8 cellular contexts compared by ENCODE assay signal in the genomic region with DNA sequence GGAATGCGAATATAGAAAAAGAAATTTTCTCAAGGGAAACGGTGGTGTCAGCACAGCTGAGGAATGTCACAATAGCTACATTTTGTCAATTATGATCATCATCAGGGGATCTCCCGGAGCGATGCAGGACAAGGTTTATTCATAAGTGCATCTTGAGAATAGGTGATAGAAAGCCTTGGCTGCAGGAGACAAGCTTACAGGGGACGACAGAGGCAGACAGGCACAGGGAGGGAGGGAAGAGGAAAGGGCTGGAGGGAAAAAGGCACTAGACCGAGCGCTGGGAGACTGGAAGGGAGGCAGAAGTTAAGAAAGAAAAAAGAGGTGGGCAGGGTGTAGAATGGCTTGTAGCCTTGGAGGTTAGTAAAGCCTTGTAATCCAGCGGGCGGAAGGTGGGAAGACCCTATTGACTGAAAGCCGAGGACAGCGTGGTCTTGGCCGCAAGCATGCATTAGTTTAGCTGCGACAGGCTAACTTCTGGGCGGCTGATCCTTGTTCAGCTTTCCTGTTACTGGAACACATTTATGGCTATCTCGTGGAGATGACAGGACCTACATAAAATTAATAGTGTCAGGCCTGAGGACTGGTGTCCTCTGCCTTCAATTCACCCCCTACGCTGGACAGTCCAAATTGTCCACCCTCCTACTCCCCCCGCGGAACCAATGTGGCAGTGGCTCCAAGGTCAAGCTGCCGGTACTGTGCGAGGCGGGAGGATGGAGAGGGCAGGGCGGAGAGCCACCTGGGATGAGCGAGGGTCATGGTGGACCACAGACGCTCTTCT. TPM values are rescaled to one million over a fixed set of nuclear protein-coding genes. Genes with fewer than 3 reads are reported as not detected.
DNase-seq lines count a peak whose midpoint lies in the region; ATAC-seq and TF ChIP-seq lines count a peak whose summit lies in the region.

No MANE protein-coding gene starts in this region.

- H3K4me3 Mint-ChIP-seq in Caco-2 (ENCODE audit: unreplicated experiment), result peak overlapping the region; percentile 98

- TF ChIP-seq CTCF in Caco-2 (IDR thresholded peaks at IDR 0.05; ENCODE audit: insufficient read depth in 1 of 2, low read depth in 1 of 2, low read length in 1 of 2, severe bottlenecking in 1 of 2, unreplicated experiment in 1 of 2) (no peak), RWPE2 (IDR thresholded peaks at IDR 0.05; ENCODE audit: poor library complexity, severe bottlenecking) (no peak), epithelial cell of esophagus (IDR thresholded peaks at IDR 0.05; ENCODE audit: insufficient read depth, low read depth, low read length, missing control alignments) (no peak), vagina (IDR thresholded peaks at IDR 0.05) (no peak)

- peaks cover 12% of the 10 kb centered on the region for H3K4me1 Mint-ChIP-seq in Caco-2 (ENCODE audit: low read depth, unreplicated experiment)

- peak in 1 of 2 experiments; percentile 23 for DNase-seq in Caco-2
- DNase-seq in RWPE2 (ENCODE audit: low spot score), result no peak
- peak; percentile 15 for DNase-seq in epithelial cell of esophagus (ENCODE audit: low read depth)
- no peak for DNase-seq in vagina (ENCODE audit: extremely low spot score in 2 of 2)
- no peak for DNase-seq in RPMI8226
- no peak for DNase-seq in DMS153 (lab: John Stamatoyannopoulos, UW)

- intact Hi-C loops in Caco-2 (cut with micrococcal nuclease; ENCODE audit: unreplicated experiment), result loop anchor here (2.0 to 10.0 kb wide), 7 partner anchors 41 to 1335 kb away; a partner anchor contains a TSS
- intact Hi-C loops in vagina (cut with DNase I), result no loop called here

- H3K27ac ChIP-seq in RWPE2 (ENCODE audit: poor library complexity, severe bottlenecking) (peak overlapping the region; percentile 63), muscle layer of duodenum (ENCODE audit: low read length) (peak overlapping the region; percentile 86), vagina (peak overlapping the region; percentile 95)

- no peak for TF ChIP-seq POLR2A in vagina (IDR thresholded peaks at IDR 0.05)

- H3K9me3 ChIP-seq in Caco-2 (no peaks in the 10 kb centered on the region), RWPE2 (ENCODE audit: severe bottlenecking) (no peaks in the 10 kb centered on the region), muscle layer of duodenum (ENCODE audit: control insufficient read depth in 1 of 2, low read length in 2 of 2) (no peaks in the 10 kb centered on the region), vagina (no peaks in the 10 kb centered on the region)

- POLR2A ChIA-PET in Caco-2 (lab: Charles Lee), result no interaction called here

- no peaks in the 10 kb centered on the region for H3K9me3 Mint-ChIP-seq in Caco-2 (ENCODE audit: unreplicated experiment)

- peaks cover 11% of the 10 kb centered on the region for H3K4me1 ChIP-seq in Caco-2
- H3K4me1 ChIP-seq in RWPE2 (ENCODE audit: insufficient read depth, poor library complexity, severe bottlenecking), result peaks cover 6% of the 10 kb centered on the region
- H3K4me1 ChIP-seq in muscle layer of duodenum (ENCODE audit: control insufficient read depth in 1 of 2, insufficient read depth in 2 of 2, low read length in 2 of 2), result peaks cover 0 to 17% of the 10 kb centered on the region in 2 donors
- peaks cover 30% of the 10 kb centered on the region for H3K4me1 ChIP-seq in vagina

- CTCF ChIA-PET in Caco-2 (lab: Charles Lee), result interaction anchor here (0.6 kb wide), 1 partner anchor 11 kb away, joined by 3 read pairs; no protein-coding TSS in a partner anchor

- H3K36me3 ChIP-seq in Caco-2 (ENCODE audit: control insufficient read depth, insufficient read depth, low read length), result no peaks in the 10 kb centered on the region; the same call in none of the 2 replicates
- H3K36me3 ChIP-seq in RWPE2 (ENCODE audit: low read depth), result no peaks in the 10 kb centered on the region
- no peaks in the 10 kb centered on the region for H3K36me3 ChIP-seq in muscle layer of duodenum (ENCODE audit: control insufficient read depth in 1 of 2, insufficient read depth in 2 of 2, low read length in 2 of 2)
- H3K36me3 ChIP-seq in vagina, result no peaks in the 10 kb centered on the region

- H3K4me3 ChIP-seq in Caco-2 (ENCODE audit: low read depth, low read length) (peak overlapping the region; percentile 92), RWPE2 (ENCODE audit: severe bottlenecking) (peak overlapping the region; percentile 86), epithelial cell of esophagus (ENCODE audit: low read length) (peak overlapping the region; percentile 71), muscle layer of duodenum (ENCODE audit: low read depth in 1 of 2, low read length in 2 of 2) (peak overlapping the region; percentile 85 to 91), vagina (peak overlapping the region; percentile 91 to 93)

- no TSS peak for BruUV-seq in Caco-2 (replicated peaks; lab: Mats Ljungman, UMichigan)

- no peak for ATAC-seq in RWPE2 (ENCODE audit: low read depth)
- ATAC-seq in GM21723 (IDR thresholded peaks at IDR 0.05; ENCODE audit: unreplicated experiment), result no peak

- H3K36me3 Mint-ChIP-seq in Caco-2 (ENCODE audit: insufficient read depth, unreplicated experiment), result peaks cover 14% of the 10 kb centered on the region

- H3K27me3 ChIP-seq in Caco-2 (replicated peaks; ENCODE audit: control insufficient read depth, insufficient read depth, low read length), result no peaks in the 10 kb centered on the region
- no peaks in the 10 kb centered on the region for H3K27me3 ChIP-seq in RWPE2 (ENCODE audit: insufficient read depth, poor library complexity, severe bottlenecking)
- no peaks in the 10 kb centered on the region for H3K27me3 ChIP-seq in muscle layer of duodenum (ENCODE audit: low read depth, low read length)
- H3K27me3 ChIP-seq in vagina, result no peaks in the 10 kb centered on the region

- no peaks in the 10 kb centered on the region for H3K27me3 Mint-ChIP-seq in Caco-2 (ENCODE audit: insufficient read depth, unreplicated experiment)

- peak overlapping the region; percentile 77 for H3K27ac Mint-ChIP-seq in Caco-2 (ENCODE audit: unreplicated experiment)

RNA-seq across cellular contexts. Expression of a gene that starts 1.5 kb away (rescaled TPM):
- total RNA-seq in Caco-2 (2022), result 75.8 and 81.0 TPM in 2 replicates
- total RNA-seq in vagina, result 20.4 TPM
